Comparison of ENCODE assay signal across 16 cellular contexts in the genomic region with DNA sequence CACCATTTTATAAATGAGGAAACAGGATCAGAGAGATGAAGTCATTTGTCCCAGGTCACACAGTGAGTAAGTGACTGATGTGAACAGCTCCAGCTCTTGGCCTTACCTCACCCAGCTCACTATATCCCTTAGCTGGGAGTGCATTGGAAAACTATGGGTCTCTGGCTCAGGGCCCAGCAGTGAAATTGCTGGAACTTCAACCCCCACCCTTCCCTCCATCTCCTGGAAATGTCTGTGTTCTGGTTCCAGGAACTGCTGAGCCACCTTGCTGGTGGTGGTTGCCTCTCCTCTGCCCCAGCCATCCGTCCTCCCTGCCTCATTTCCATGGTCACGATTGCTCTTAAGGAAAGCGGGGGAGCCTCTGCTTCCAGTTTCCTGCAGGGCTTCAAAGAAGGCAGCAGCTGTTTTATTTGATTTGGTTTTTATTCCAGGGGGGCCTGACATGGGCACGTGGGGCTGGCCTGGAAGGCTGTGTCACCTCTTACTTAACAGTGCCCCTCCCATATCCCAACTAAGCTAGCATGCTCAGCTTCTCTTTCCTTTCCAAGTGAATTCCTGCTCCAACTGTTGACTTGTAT. TPM values are rescaled to one million over a fixed set of nuclear protein-coding genes. Genes with fewer than 3 reads are reported as not detected.
DNase-seq lines count a peak whose midpoint lies in the region; ATAC-seq and TF ChIP-seq lines count a peak whose summit lies in the region.
"Had no signal": no experiment of that assay in that cellular context is flagged by ENCODE, and none has a peak within 500 bp of the region (broad histone marks: within the 10 kb centered on the region; RNA-seq: fewer than 3 reads in every experiment).

No MANE protein-coding gene starts in this region.

- H3K4me2 ChIP-seq in GM23338: no peak overlapping the region
- no peak overlapping the region for H3K4me2 ChIP-seq in osteoblast (ENCODE audit: insufficient read depth, low read length)

- H3F3A ChIP-seq in GM23338 (replicated peaks; ENCODE audit: low read depth): no peaks in the 10 kb centered on the region

- H3K9me2 ChIP-seq in GM23338 (ENCODE audit: insufficient read depth): no peaks in the 10 kb centered on the region

- no peaks in the 10 kb centered on the region for H3K79me2 ChIP-seq in GM23338 (replicated peaks; ENCODE audit: insufficient read depth)
- H3K79me2 ChIP-seq in osteoblast (ENCODE audit: insufficient read depth, low read length): no peaks in the 10 kb centered on the region

- H3K4me1 ChIP-seq in GM23338 (ENCODE audit: insufficient read depth) (no peaks in the 10 kb centered on the region), osteoblast (ENCODE audit: insufficient read depth, low read length) (no peaks in the 10 kb centered on the region)

- DNase-seq in GM23338 (ENCODE audit: low spot score) (no peak), astrocyte of the hippocampus (ENCODE audit: low read depth, low spot score) (peak; percentile 48), cardiac septum (ENCODE audit: low spot score) (peak; percentile 74), osteoblast (ENCODE audit: insufficient read length, low spot score, missing footprints) (peak; percentile 51), DMS 273 (lab: John Stamatoyannopoulos, UW; ENCODE audit: unreplicated experiment) (no peak), DMS79 treated with DMSO at 0.1 percent for 48 hours (lab: John Stamatoyannopoulos, UW) (no peak)
- no peak for DNase-seq in activated T-helper 2 cell treated with anti-CD3 and anti-CD28 coated beads, Interferon-gamma antibody, Interleukin-2, Interleukin-4, amounts not matched to agents 10 μg/mL and 5 μg/mL and 100 μg/mL, durations not matched to agents 14 hours and 24 hours and 36 hours (ENCODE audit: low spot score)
- DNase-seq: activated CD4-positive, CD25-positive, alpha-beta regulatory T cell treated with anti-CD3 and anti-CD28 coated beads, Interleukin-2, amount 50 U/mL, for 72 hours; activated naive CD8-positive, alpha-beta T cell treated with anti-CD3 and anti-CD28 coated beads, Interleukin-2, amount 10 ng/mL, durations not matched to agents 7 days and 5 days; H7; mesenchymal stem cell; NCI-H187 treated with DMSO at 0.1 percent for 48 hours; NCI-H526; RPMI8226; spleen had no signal

- no peak overlapping the region for H3K27ac ChIP-seq in GM23338 (ENCODE audit: low read depth)
- H3K27ac ChIP-seq in osteoblast (ENCODE audit: low read depth, low read length): no peak overlapping the region

- H3K27me3 Mint-ChIP-seq in GM23338 (ENCODE audit: insufficient read depth, low read depth, poor library complexity): no peaks in the 10 kb centered on the region
- H3K27me3 Mint-ChIP-seq in activated T-helper 2 cell treated with anti-CD3 and anti-CD28 coated beads, Interferon-gamma antibody, Interleukin-2, Interleukin-4, amounts not matched to agents 10 μg/mL and 5 μg/mL and 100 μg/mL, durations not matched to agents 14 hours and 24 hours and 36 hours (ENCODE audit: low read depth): peaks cover 4% of the 10 kb centered on the region

- no peak for ATAC-seq in GM23338
- ATAC-seq in HG03439 (IDR thresholded peaks at IDR 0.05; ENCODE audit: unreplicated experiment): no peak

- TF ChIP-seq CTCF in GM23338 (conservative IDR thresholded peaks at IDR 0.05; ENCODE audit: low read depth in 2 of 2) (no peak), osteoblast (IDR thresholded peaks at IDR 0.05; ENCODE audit: extremely low read depth, low read depth, low read length) (no peak)

- H3K27me3 ChIP-seq in GM23338 (ENCODE audit: insufficient read depth): no peaks in the 10 kb centered on the region
- H3K27me3 ChIP-seq in osteoblast (ENCODE audit: insufficient read depth, low read length): no peaks in the 10 kb centered on the region
- H3K27me3 ChIP-seq: spleen had no signal

- no peaks in the 10 kb centered on the region; the same call in 2 of the 3 replicates for H3K9me3 Mint-ChIP-seq in GM23338
- no peaks in the 10 kb centered on the region for H3K9me3 Mint-ChIP-seq in activated T-helper 2 cell treated with anti-CD3 and anti-CD28 coated beads, Interferon-gamma antibody, Interleukin-2, Interleukin-4, amounts not matched to agents 10 μg/mL and 5 μg/mL and 100 μg/mL, durations not matched to agents 14 hours and 24 hours and 36 hours

- H3K36me3 ChIP-seq in GM23338 (ENCODE audit: insufficient read depth) (no peaks in the 10 kb centered on the region), osteoblast (ENCODE audit: insufficient read depth, low read length) (no peaks in the 10 kb centered on the region)
- H3K36me3 ChIP-seq: spleen had no signal

- intact Hi-C loops in cardiac septum (cut with DNase I): no loop called here
- intact Hi-C loops in activated T-helper 2 cell treated with anti-CD3 and anti-CD28 coated beads, Interferon-gamma antibody, Interleukin-2, Interleukin-4, amounts not matched to agents 10 μg/mL and 5 μg/mL and 100 μg/mL, durations not matched to agents 14 hours and 24 hours and 36 hours (cut with micrococcal nuclease): no loop called here

- H3K27ac Mint-ChIP-seq in GM23338: no peak overlapping the region
- H3K27ac Mint-ChIP-seq in activated T-helper 2 cell treated with anti-CD3 and anti-CD28 coated beads, Interferon-gamma antibody, Interleukin-2, Interleukin-4, amounts not matched to agents 10 μg/mL and 5 μg/mL and 100 μg/mL, durations not matched to agents 14 hours and 24 hours and 36 hours: no peak overlapping the region
- H3K27ac Mint-ChIP-seq: activated naive CD8-positive, alpha-beta T cell treated with anti-CD3 and anti-CD28 coated beads, Interleukin-2, amount 10 ng/mL, durations not matched to agents 7 days and 5 days had no signal

- H4K20me1 ChIP-seq in GM23338 (replicated peaks; ENCODE audit: insufficient read depth) (no peaks in the 10 kb centered on the region), osteoblast (ENCODE audit: insufficient read depth, low read length) (no peaks in the 10 kb centered on the region)

- H3K4me3 ChIP-seq in GM23338 (no peak overlapping the region), osteoblast (ENCODE audit: insufficient read depth, low read length) (no peak overlapping the region)
- H3K4me3 ChIP-seq: spleen had no signal

- no peaks in the 10 kb centered on the region for H3K9me3 ChIP-seq in osteoblast (ENCODE audit: low read depth, low read length)
- H3K9me3 ChIP-seq: spleen had no signal

- no peak overlapping the region for H3K4me3 Mint-ChIP-seq in GM23338
- no peak overlapping the region for H3K4me3 Mint-ChIP-seq in activated T-helper 2 cell treated with anti-CD3 and anti-CD28 coated beads, Interferon-gamma antibody, Interleukin-2, Interleukin-4, amounts not matched to agents 10 μg/mL and 5 μg/mL and 100 μg/mL, durations not matched to agents 14 hours and 24 hours and 36 hours (ENCODE audit: low read depth)
- H3K4me3 Mint-ChIP-seq: activated naive CD8-positive, alpha-beta T cell treated with anti-CD3 and anti-CD28 coated beads, Interleukin-2, amount 10 ng/mL, durations not matched to agents 7 days and 5 days had no signal

- peaks cover 5% of the 10 kb centered on the region; the same call in 1 of the 3 replicates for H3K4me1 Mint-ChIP-seq in GM23338
- H3K4me1 Mint-ChIP-seq in activated T-helper 2 cell treated with anti-CD3 and anti-CD28 coated beads, Interferon-gamma antibody, Interleukin-2, Interleukin-4, amounts not matched to agents 10 μg/mL and 5 μg/mL and 100 μg/mL, durations not matched to agents 14 hours and 24 hours and 36 hours (ENCODE audit: low read depth): no peaks in the 10 kb centered on the region

- H2AFZ ChIP-seq in GM23338 (peak overlapping the region; percentile 89; the same call in 1 of the 2 replicates), osteoblast (ENCODE audit: low read length) (no peak overlapping the region)

- H3K36me3 Mint-ChIP-seq in GM23338 (ENCODE audit: low read depth): no peaks in the 10 kb centered on the region
- H3K36me3 Mint-ChIP-seq in activated T-helper 2 cell treated with anti-CD3 and anti-CD28 coated beads, Interferon-gamma antibody, Interleukin-2, Interleukin-4, amounts not matched to agents 10 μg/mL and 5 μg/mL and 100 μg/mL, durations not matched to agents 14 hours and 24 hours and 36 hours (ENCODE audit: low read depth): no peaks in the 10 kb centered on the region
- H3K36me3 Mint-ChIP-seq: activated naive CD8-positive, alpha-beta T cell treated with anti-CD3 and anti-CD28 coated beads, Interleukin-2, amount 10 ng/mL, durations not matched to agents 7 days and 5 days had no signal

TF ChIP-seq in GM23338, 12 proteins besides CTCF, POLR2A, EP300 and RAD21 (continues in another document):
- TF ChIP-seq JUNB (IDR thresholded peaks at IDR 0.05; ENCODE audit: unreplicated experiment): no peak
- no peak for TF ChIP-seq CREB1 (CRISPR knock-in tag; IDR thresholded peaks at IDR 0.05; ENCODE audit: low read depth)
- no peak for TF ChIP-seq ZNF331 (CRISPR knock-in tag; IDR thresholded peaks at IDR 0.05; ENCODE audit: low read depth)
- no peak for TF ChIP-seq NANOG (IDR thresholded peaks at IDR 0.05; ENCODE audit: borderline replicate concordance)
- TF ChIP-seq EZH2 (IDR thresholded peaks at IDR 0.05; ENCODE audit: low read depth, unreplicated experiment): no peak
- TF ChIP-seq ZNF114 (CRISPR knock-in tag; IDR thresholded peaks at IDR 0.05): no peak
- no peak for TF ChIP-seq POLR2AphosphoS5 (IDR thresholded peaks at IDR 0.05; ENCODE audit: low read depth)
- no peak for TF ChIP-seq STAT1 (IDR thresholded peaks at IDR 0.05; ENCODE audit: unreplicated experiment)
- TF ChIP-seq, protein P1, sequence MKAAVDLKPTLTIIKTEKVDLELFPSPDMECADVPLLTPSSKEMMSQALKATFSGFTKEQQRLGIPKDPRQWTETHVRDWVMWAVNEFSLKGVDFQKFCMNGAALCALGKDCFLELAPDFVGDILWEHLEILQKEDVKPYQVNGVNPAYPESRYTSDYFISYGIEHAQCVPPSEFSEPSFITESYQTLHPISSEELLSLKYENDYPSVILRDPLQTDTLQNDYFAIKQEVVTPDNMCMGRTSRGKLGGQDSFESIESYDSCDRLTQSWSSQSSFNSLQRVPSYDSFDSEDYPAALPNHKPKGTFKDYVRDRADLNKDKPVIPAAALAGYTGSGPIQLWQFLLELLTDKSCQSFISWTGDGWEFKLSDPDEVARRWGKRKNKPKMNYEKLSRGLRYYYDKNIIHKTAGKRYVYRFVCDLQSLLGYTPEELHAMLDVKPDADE (IDR thresholded peaks at IDR 0.05): no peak

RNA-seq across cellular contexts. Expression of a gene that starts 46.2 kb away (rescaled TPM):
- total RNA-seq in GM23338 (2014; rRNA removed; shearing (Covaris generic)): 72.7 and 83.2 TPM in 2 replicates
- 151 and 158 TPM in 2 replicates for polyA plus RNA-seq in GM23338 (2016; fragmentation: Nextera tagmentation; extraction: Ambion mirVana)
- total RNA-seq in cardiac septum (16.0 TPM), osteoblast (15.0 and 16.3 TPM in 2 replicates)
- total RNA-seq in activated T-helper 2 cell treated with anti-CD3 and anti-CD28 coated beads, Interferon-gamma antibody, Interleukin-2, Interleukin-4, amounts not matched to agents 10 μg/mL and 5 μg/mL and 100 μg/mL, durations not matched to agents 14 hours and 24 hours and 36 hours: 34.1 and 38.6 TPM in 2 replicates

RNA-seq across cellular contexts. Expression of a gene that starts 49.7 kb away (rescaled TPM):
- 20.5 and 29.8 TPM in 2 replicates for total RNA-seq in GM23338 (2014; rRNA removed; shearing (Covaris generic))
- 4.7 and 5.5 TPM in 2 replicates for polyA plus RNA-seq in GM23338 (2016; fragmentation: Nextera tagmentation; extraction: Ambion mirVana)
- 302 TPM for total RNA-seq in cardiac septum
- total RNA-seq in osteoblast: 188 and 195 TPM in 2 replicates
- total RNA-seq in activated T-helper 2 cell treated with anti-CD3 and anti-CD28 coated beads, Interferon-gamma antibody, Interleukin-2, Interleukin-4, amounts not matched to agents 10 μg/mL and 5 μg/mL and 100 μg/mL, durations not matched to agents 14 hours and 24 hours and 36 hours: 38.2 and 40.4 TPM in 2 replicates

Comparison
In these comparisons a context has a peak if more than half of its experiments do, and no peak if none do; other contexts are left out.
1. DNase-seq: peak in astrocyte of the hippocampus (single experiment), cardiac septum (single experiment) and osteoblast (single experiment); none in GM23338 (single experiment), activated T-helper 2 cell treated with anti-CD3 and anti-CD28 coated beads, Interferon-gamma antibody, Interleukin-2, Interleukin-4, amounts not matched to agents 10 μg/mL and 5 μg/mL and 100 μg/mL, durations not matched to agents 14 hours and 24 hours and 36 hours (single experiment), DMS 273 (single experiment) and DMS79 treated with DMSO at 0.1 percent for 48 hours (single experiment).